ENCODE assay signal across 28 cellular contexts in genomic region chr10:23055424-23056191, GRCh38. TPM values are rescaled to one million over a fixed set of nuclear protein-coding genes. Genes with fewer than 3 reads are reported as not detected.
DNase-seq lines count a peak whose midpoint lies in the region; ATAC-seq, FAIRE-seq and TF ChIP-seq lines count a peak whose summit lies in the region.
"Had no signal": no experiment of that assay in that cellular context is flagged by ENCODE, and none has a peak within 500 bp of the region (broad histone marks: within the 10 kb centered on the region; RNA-seq: fewer than 3 reads in every experiment).

No MANE protein-coding gene starts in this region.

- FAIRE-seq in islet of Langerhans (lab: Jason Lieb, UNC) (peak; percentile 9), small intestine (lab: Jason Lieb, UNC) (no peak)
- FAIRE-seq: A549, RCC 7860, urothelium cell line had no signal

- H3K9me3 ChIP-seq in small intestine (ENCODE audit: control insufficient read depth, low read depth), result no peaks in the 10 kb centered on the region
- H3K9me3 ChIP-seq: A549, esophagus muscularis mucosa, gastrocnemius medialis had no signal

- POLR2A ChIA-PET in WTC11 (lab: Charles Lee), result interaction anchor here (0.6 to 1.6 kb wide), 2 partner anchors 10 to 895 kb away, joined by 3 to 4 read pairs; no protein-coding TSS in a partner anchor

- no peaks in the 10 kb centered on the region for H3K36me3 ChIP-seq in small intestine (ENCODE audit: control insufficient read depth in 2 of 2, insufficient read depth in 2 of 2, low read length in 2 of 2)
- H3K36me3 ChIP-seq: esophagus muscularis mucosa, gastrocnemius medialis, MG63 had no signal

- TF ChIP-seq CTCF in WTC11 (IDR thresholded peaks at IDR 0.05), result no peak
- no peak for TF ChIP-seq CTCF in GM13977 (IDR thresholded peaks at IDR 0.05; ENCODE audit: extremely low read depth, insufficient read depth, missing control alignments)

- H3K4me1 ChIP-seq in small intestine (ENCODE audit: control insufficient read depth in 2 of 2, insufficient read depth in 1 of 2, low read depth in 1 of 2, low read length in 1 of 2), result no peaks in the 10 kb centered on the region
- H3K4me1 ChIP-seq: esophagus muscularis mucosa had no signal

- peaks cover 5% of the 10 kb centered on the region; the same call in 1 of the 2 replicates for H3K27me3 Mint-ChIP-seq in WTC11 (ENCODE audit: low read depth)

- peak overlapping the region; percentile 89 for H3K27ac Mint-ChIP-seq in WTC11
- H3K27ac Mint-ChIP-seq: activated CD4-positive, alpha-beta T cell treated with anti-CD3 and anti-CD28 coated beads, Interleukin-2, amount 10 ng/mL, durations not matched to agents 24 days and 14 days; activated naive CD8-positive, alpha-beta T cell treated with anti-CD3 and anti-CD28 coated beads, Interleukin-2, amount 10 ng/mL, durations not matched to agents 7 days and 5 days; naive thymus-derived CD4-positive, alpha-beta T cell; T-helper 17 cell had no signal

- DNase-seq in NCI-H345 (lab: John Stamatoyannopoulos, UW) (peak; percentile 26), NCI-H345 treated with DMSO at 0.1 percent for 48 hours (lab: John Stamatoyannopoulos, UW; ENCODE audit: unreplicated experiment) (no peak), WTC11 (ENCODE audit: low spot score) (no peak), small intestine (peak; percentile 25), GM13977 (ENCODE audit: low spot score) (no peak), Ammon's horn (ENCODE audit: low spot score) (no peak), SKM-1 treated with dmso at 0.1 percent for 144 hours (lab: John Stamatoyannopoulos, UW; ENCODE audit: unreplicated experiment) (no peak)
- DNase-seq: activated CD4-positive, alpha-beta T cell treated with anti-CD3 and anti-CD28 coated beads, Interleukin-2, amount 10 ng/mL, durations not matched to agents 24 days and 14 days; activated naive CD8-positive, alpha-beta T cell treated with anti-CD3 and anti-CD28 coated beads, Interleukin-2, amount 10 ng/mL, durations not matched to agents 7 days and 5 days; COR-L47; effector CD4-positive, alpha-beta T cell; gastrocnemius medialis; hypothalamus; mesenchymal stem cell; MG63; naive thymus-derived CD4-positive, alpha-beta T cell; NCI-H187 treated with DMSO at 0.1 percent for 48 hours; NCI-H226; NK-92 treated with Interleukin-12 subunit alpha and Interleukin-12 subunit beta, amount 100 ng/mL, for 24 hours; substantia nigra; T-helper 17 cell had no signal

- in situ Hi-C loops in GM13977 (cut with MboI; ENCODE audit: low pct_unique_long_range_greater_than_20kb, low sequenced_read_pairs, unreplicated experiment), result no loop called here

- peaks cover 0 to 2% of the 10 kb centered on the region in 2 donors for H3K27me3 ChIP-seq in small intestine (ENCODE audit: control insufficient read depth in 2 of 2, insufficient read depth in 2 of 2, low read length in 2 of 2)
- H3K27me3 ChIP-seq: esophagus muscularis mucosa, gastrocnemius medialis, MG63 had no signal

- peak; percentile 43 for ATAC-seq in WTC11
- ATAC-seq: A549; gastrocnemius medialis; naive thymus-derived CD4-positive, alpha-beta T cell; T-helper 17 cell had no signal

- H3K9me3 Mint-ChIP-seq in WTC11, result peaks cover 21% of the 10 kb centered on the region
- H3K9me3 Mint-ChIP-seq: activated CD4-positive, alpha-beta T cell treated with anti-CD3 and anti-CD28 coated beads, Interleukin-2, amount 10 ng/mL, durations not matched to agents 24 days and 14 days; activated naive CD8-positive, alpha-beta T cell treated with anti-CD3 and anti-CD28 coated beads, Interleukin-2, amount 10 ng/mL, durations not matched to agents 7 days and 5 days had no signal

- H3K4me1 Mint-ChIP-seq in WTC11, result peaks cover 69% of the 10 kb centered on the region
- H3K4me1 Mint-ChIP-seq: activated CD4-positive, alpha-beta T cell treated with anti-CD3 and anti-CD28 coated beads, Interleukin-2, amount 10 ng/mL, durations not matched to agents 24 days and 14 days; activated naive CD8-positive, alpha-beta T cell treated with anti-CD3 and anti-CD28 coated beads, Interleukin-2, amount 10 ng/mL, durations not matched to agents 7 days and 5 days; naive thymus-derived CD4-positive, alpha-beta T cell; T-helper 17 cell had no signal

- H3K4me3 Mint-ChIP-seq in WTC11, result peak overlapping the region; percentile 9
- H3K4me3 Mint-ChIP-seq: activated CD4-positive, alpha-beta T cell treated with anti-CD3 and anti-CD28 coated beads, Interleukin-2, amount 10 ng/mL, durations not matched to agents 24 days and 14 days; activated naive CD8-positive, alpha-beta T cell treated with anti-CD3 and anti-CD28 coated beads, Interleukin-2, amount 10 ng/mL, durations not matched to agents 7 days and 5 days; IgD-negative memory B cell; naive thymus-derived CD4-positive, alpha-beta T cell; T-helper 17 cell had no signal

- CTCF ChIA-PET in WTC11 (lab: Charles Lee), result interaction anchor here (0.6 to 1.6 kb wide), 4 partner anchors 8 to 775 kb away, joined by 3 to 5 read pairs (median 4); no protein-coding TSS in a partner anchor

- no peak overlapping the region for H3K4me3 ChIP-seq in small intestine (ENCODE audit: low read depth in 1 of 2, low read length in 2 of 2)
- H3K4me3 ChIP-seq: A549, esophagus muscularis mucosa, gastrocnemius medialis, MG63 had no signal

- H3K27ac ChIP-seq in small intestine (ENCODE audit: low read depth in 1 of 2, low read length in 1 of 2), result no peak overlapping the region
- H3K27ac ChIP-seq: A549, esophagus muscularis mucosa, gastrocnemius medialis, HL-60 had no signal

- 31 to 53% (median 52%) methylated on average over 7 of the region's 7 CpGs for WGBS in small intestine, 3 donors

- peaks cover 19% of the 10 kb centered on the region for H3K36me3 Mint-ChIP-seq in WTC11
- H3K36me3 Mint-ChIP-seq: activated naive CD8-positive, alpha-beta T cell treated with anti-CD3 and anti-CD28 coated beads, Interleukin-2, amount 10 ng/mL, durations not matched to agents 7 days and 5 days; naive thymus-derived CD4-positive, alpha-beta T cell had no signal

TF ChIP-seq in WTC11, 78 proteins besides CTCF, POLR2A, EP300 and RAD21 (continues in another document):
- TF ChIP-seq EMX1 (CRISPR knock-in tag; IDR thresholded peaks at IDR 0.05), result peak; percentile 91; the same call in 1 of the 2 replicates
- peak; percentile 58; the same call in 1 of the 2 replicates for TF ChIP-seq ERG (CRISPR knock-in tag; IDR thresholded peaks at IDR 0.05)
- TF ChIP-seq ATF2 (CRISPR knock-in tag; IDR thresholded peaks at IDR 0.05; ENCODE audit: borderline replicate concordance, low read depth), result no peak
- TF ChIP-seq ZNF425 (CRISPR knock-in tag; conservative IDR thresholded peaks at IDR 0.05), result peak; percentile 63; the same call in 1 of the 2 replicates
- TF ChIP-seq ETV6 (CRISPR knock-in tag; IDR thresholded peaks at IDR 0.05), result 0 out of 2 replicates have a peak, but pooled peaks have one; percentile 32

RNA-seq across cellular contexts. Expression of gene MSRB2, which starts 39.8 kb away (rescaled TPM):
- total RNA-seq in WTC11 (2021), result 9.6 to 15.0 TPM (median 14.1 TPM) in 3 replicates
- polyA plus RNA-seq in small intestine, result 10 to 100 TPM; 20.3 to 29.1 (median 20.3) TPM

Comparison
In these comparisons a context has a peak if more than half of its experiments do, and no peak if none do; other contexts are left out.
1. DNase-seq: peak in NCI-H345 (single experiment) and small intestine (single experiment); none in NCI-H345 treated with DMSO at 0.1 percent for 48 hours (single experiment), WTC11 (single experiment), GM13977 (single experiment), Ammon's horn (single experiment) and SKM-1 treated with dmso at 0.1 percent for 144 hours (single experiment).